In genomic region chr9:107480386-107480789, GRCh38 we compare ENCODE assay signal across 10 cellular contexts. TPM values are rescaled to one million over a fixed set of nuclear protein-coding genes. Genes with fewer than 3 reads are reported as not detected.
DNase-seq lines count a peak whose midpoint lies in the region; ATAC-seq and TF ChIP-seq lines count a peak whose summit lies in the region.
"Had no signal": no experiment of that assay in that cellular context is flagged by ENCODE, and none has a peak within 500 bp of the region (broad histone marks: within the 10 kb centered on the region; RNA-seq: fewer than 3 reads in every experiment).

No MANE protein-coding gene starts in this region.

- CTCF ChIA-PET in HCT116 (lab: Charles Lee), result interaction anchor here (0.6 to 3.9 kb wide), 6 partner anchors 55 to 1085 kb away, joined by 3 to 12 read pairs (median 4); no protein-coding TSS in a partner anchor

- H3K9me3 ChIP-seq in HCT116 (ENCODE audit: control insufficient read depth in 1 of 2, insufficient read depth in 1 of 2, low read depth in 1 of 2, low read length in 2 of 2) (no peaks in the 10 kb centered on the region), left ventricle myocardium inferior (replicated peaks) (no peaks in the 10 kb centered on the region), testis (no peaks in the 10 kb centered on the region)

- no TSS peak for BruUV-seq in HCT116 (replicated peaks; lab: Mats Ljungman, UMichigan)

- TF ChIP-seq POLR2A in HCT116 (IDR thresholded peaks at IDR 0.05; ENCODE audit: borderline replicate concordance, extremely low read depth, insufficient read depth, insufficient read length), result no peak
- TF ChIP-seq POLR2A in testis (IDR thresholded peaks at IDR 0.05), result no peak

- RAD21 ChIA-PET in HCT116 (lab: Charles Lee; ENCODE audit: low non-redundant PET in 1 of 2, low total read pairs in 2 of 2, uncharacterized antibody in 2 of 2, unreplicated experiment in 2 of 2), result interaction anchor here in 1 of 2 experiments (0.6 to 1.5 kb wide), 2 partner anchors 15 to 735 kb away, joined by 3 to 7 read pairs; no protein-coding TSS in a partner anchor

- H3K4me2 ChIP-seq in HCT116 (ENCODE audit: low read length), result peak overlapping the region; percentile 85

- ATAC-seq in HCT116 (peak; percentile 47), HG02588 (IDR thresholded peaks at IDR 0.05; ENCODE audit: unreplicated experiment) (no peak)

- DNase-seq in HCT116 (ENCODE audit: low read depth, low spot score), result no peak
- DNase-seq in SKM-1 (lab: John Stamatoyannopoulos, UW; ENCODE audit: unreplicated experiment), result peak; percentile 33
- peak; percentile 30 for DNase-seq in left ventricle myocardium inferior
- DNase-seq in testis, result peak; percentile 24
- DNase-seq in NCI-H146 treated with DMSO at 0.1 percent for 48 hours (lab: John Stamatoyannopoulos, UW; ENCODE audit: unreplicated experiment), result no peak
- DNase-seq in DMS53 (lab: John Stamatoyannopoulos, UW), result no peak
- no peak for DNase-seq in central memory CD4-positive, alpha-beta T cell
- DNase-seq: amygdala, NCI-H1436 had no signal

- peak overlapping the region; percentile 99 for H2AFZ ChIP-seq in HCT116 (ENCODE audit: low read depth, low read length, poor library complexity, severe bottlenecking)

- POLR2A ChIA-PET in HCT116 (lab: Charles Lee), result interaction anchor here (0.7 to 1.1 kb wide), 3 partner anchors 10 to 519 kb away, joined by 3 to 7 read pairs (median 5); partner anchors contain the start of gene KLF4

- no peaks in the 10 kb centered on the region for H4K20me1 ChIP-seq in HCT116 (ENCODE audit: insufficient read depth)

- H3K9me2 ChIP-seq in HCT116 (ENCODE audit: insufficient read depth), result no peaks in the 10 kb centered on the region

- no peak for TF ChIP-seq RAD21 in HCT116 (IDR thresholded peaks at IDR 0.05; ENCODE audit: low read depth)

- TF ChIP-seq CTCF in HCT116 (IDR thresholded peaks at IDR 0.05 in 2 of 3, conservative IDR thresholded peaks at IDR 0.05 in 1 of 3; ENCODE audit: borderline replicate concordance in 1 of 3, insufficient read depth in 1 of 3, low read depth in 2 of 3, low read length in 2 of 3) (no peak), left ventricle myocardium inferior (IDR thresholded peaks at IDR 0.05; ENCODE audit: borderline replicate concordance) (no peak), testis (IDR thresholded peaks at IDR 0.05) (no peak)

- peak overlapping the region in 1 of 2 experiments; percentile 49; a peak in 3 of 4 replicates for H3K4me3 ChIP-seq in HCT116 (replicated peaks in 1 of 2; ENCODE audit: low read depth in 1 of 2, low read length in 2 of 2)
- H3K4me3 ChIP-seq in left ventricle myocardium inferior, result no peak overlapping the region
- H3K4me3 ChIP-seq in testis, result no peak overlapping the region

- 64 to 74% methylated on average over 12 of the region's 12 CpGs for WGBS in testis, 2 donors

- H3K9ac ChIP-seq in HCT116 (ENCODE audit: low read length), result peak overlapping the region; percentile 59

- intact Hi-C loops in HCT116 (cut with micrococcal nuclease) (loop anchor here (5.0 to 10.0 kb wide), 5 partner anchors 384 to 1087 kb away; no protein-coding TSS in a partner anchor), left ventricle myocardium inferior (cut with micrococcal nuclease) (loop anchor here (5.0 kb wide), 1 partner anchor 792 kb away; no protein-coding TSS in a partner anchor), testis (cut with DNase I; ENCODE audit: low total_unique reads) (no loop called here)

- H3K36me3 ChIP-seq in HCT116 (ENCODE audit: control insufficient read depth in 1 of 2, insufficient read depth in 2 of 2, low read length in 2 of 2) (peaks cover 5 to 6% of the 10 kb centered on the region in 2 experiments), left ventricle myocardium inferior (peaks cover 8% of the 10 kb centered on the region), testis (ENCODE audit: low read depth, missing control alignments) (no peaks in the 10 kb centered on the region)

- H3K79me2 ChIP-seq in HCT116 (ENCODE audit: insufficient read depth, low read length), result peaks cover 4% of the 10 kb centered on the region; the same call in 1 of the 2 replicates

- peaks cover 13 to 26% of the 10 kb centered on the region in 2 experiments; a peak in 3 of 4 replicates for H3K4me1 ChIP-seq in HCT116 (ENCODE audit: control insufficient read depth in 1 of 2, insufficient read depth in 2 of 2, low read length in 2 of 2)
- H3K4me1 ChIP-seq in left ventricle myocardium inferior, result peaks cover 13% of the 10 kb centered on the region
- H3K4me1 ChIP-seq in testis, result no peaks in the 10 kb centered on the region

- H3K27ac ChIP-seq in HCT116 (ENCODE audit: low read depth, low read length) (peak overlapping the region; percentile 64), left ventricle myocardium inferior (replicated peaks) (peak overlapping the region; percentile 20), testis (no peak overlapping the region)

- H3K27me3 ChIP-seq in HCT116 (ENCODE audit: insufficient read depth, low read length), result no peaks in the 10 kb centered on the region
- no peaks in the 10 kb centered on the region for H3K27me3 ChIP-seq in left ventricle myocardium inferior (ENCODE audit: low read depth)
- no peaks in the 10 kb centered on the region for H3K27me3 ChIP-seq in testis

TF ChIP-seq in HCT116, 20 proteins besides CTCF, POLR2A, EP300 and RAD21:
- TF ChIP-seq POLR2AphosphoS5 (IDR thresholded peaks at IDR 0.05; ENCODE audit: low read depth, low read length), result peak; percentile 40
- no peak for TF ChIP-seq CEBPB (IDR thresholded peaks at IDR 0.05; ENCODE audit: low read depth)

RNA-seq across cellular contexts. Expression of gene KLF4, which starts 9.2 kb away (rescaled TPM):
- total RNA-seq in HCT116 (2021; ENCODE audit: unreplicated experiment) (92.8 TPM), left ventricle myocardium inferior (28.0 TPM), testis (10 to 100 TPM; 61.1 to 84.8 TPM)
- 84.0 and 121 TPM in 2 replicates for polyA plus RNA-seq in HCT116 (2012)
- 64.9 TPM for polyA plus RNA-seq in testis (ENCODE audit: insufficient read depth, low read depth, low replicate concordance)

Comparison
In these comparisons a context has a peak if more than half of its experiments do, and no peak if none do; other contexts are left out.
1. DNase-seq: peak in SKM-1 (single experiment), left ventricle myocardium inferior (single experiment) and testis (single experiment); none in HCT116 (single experiment), NCI-H146 treated with DMSO at 0.1 percent for 48 hours (single experiment), DMS53 (single experiment) and central memory CD4-positive, alpha-beta T cell (single experiment).
2. H3K27ac ChIP-seq: peak in HCT116 (single experiment) and left ventricle myocardium inferior (single experiment); none in testis (0 of 2).